Comparison of ENCODE assay signal across 23 cellular contexts in genomic region chr9:8874482-8874881, GRCh38.
DNase-seq lines count a peak whose midpoint lies in the region; ATAC-seq and TF ChIP-seq lines count a peak whose summit lies in the region.
"Had no signal": no experiment of that assay in that cellular context is flagged by ENCODE, and none has a peak within 500 bp of the region (broad histone marks: within the 10 kb centered on the region; RNA-seq: fewer than 3 reads in every experiment).

No MANE protein-coding gene starts in this region.

- no peak overlapping the region for H3K9ac ChIP-seq in parathyroid adenoma
- H3K9ac ChIP-seq: BLaER1 treated with 17β-estradiol and CSF1 and Interleukin-3, amounts not matched to agents 10 nM and 100 nM had no signal

- H3K4me3 ChIP-seq in parathyroid adenoma (ENCODE audit: low read depth, low read length): no peak overlapping the region
- no peak overlapping the region for H3K4me3 ChIP-seq in prostate gland
- H3K4me3 ChIP-seq: A549; BLaER1 treated with 17β-estradiol and CSF1 and Interleukin-3, amounts not matched to agents 10 nM and 100 nM; GM23338 had no signal

- H3K27ac Mint-ChIP-seq in progenitor cell of endocrine pancreas: no peak overlapping the region
- H3K27ac Mint-ChIP-seq: CD14-positive monocyte; CD4-positive, alpha-beta T cell; CD8-positive, alpha-beta memory T cell; GM23338; HFFc6 had no signal

- H3K36me3 Mint-ChIP-seq in progenitor cell of endocrine pancreas (ENCODE audit: insufficient read depth): no peaks in the 10 kb centered on the region
- H3K36me3 Mint-ChIP-seq: CD14-positive monocyte; CD8-positive, alpha-beta memory T cell had no signal

- no peaks in the 10 kb centered on the region for H3K27me3 ChIP-seq in parathyroid adenoma (ENCODE audit: control insufficient read depth, insufficient read depth, low read length)
- H3K27me3 ChIP-seq in prostate gland (replicated peaks; ENCODE audit: insufficient read depth): no peaks in the 10 kb centered on the region
- H3K27me3 ChIP-seq: BE2C; BLaER1 treated with 17β-estradiol and CSF1 and Interleukin-3, amounts not matched to agents 10 nM and 100 nM had no signal

- no peak for TF ChIP-seq POLR2A in prostate gland (IDR thresholded peaks at IDR 0.05)

- 97% methylated on average over 1 of the region's 1 CpG for WGBS in prostate gland

- no peaks in the 10 kb centered on the region for H3K27me3 Mint-ChIP-seq in progenitor cell of endocrine pancreas
- H3K27me3 Mint-ChIP-seq: CD4-positive, alpha-beta T cell had no signal

- no peak overlapping the region for H3K4me3 Mint-ChIP-seq in progenitor cell of endocrine pancreas (ENCODE audit: low read depth)
- H3K4me3 Mint-ChIP-seq: CD14-positive monocyte; CD4-positive, alpha-beta T cell; CD8-positive, alpha-beta memory T cell; GM23338; H9; HFFc6 had no signal

- intact Hi-C loops in prostate gland (cut with DNase I): no loop called here

- H3K4me1 ChIP-seq in parathyroid adenoma (peaks cover 9% of the 10 kb centered on the region), prostate gland (replicated peaks) (no peaks in the 10 kb centered on the region)
- H3K4me1 ChIP-seq: A549; BE2C; BLaER1 treated with 17β-estradiol and CSF1 and Interleukin-3, amounts not matched to agents 10 nM and 100 nM had no signal

- no peaks in the 10 kb centered on the region for H3K36me3 ChIP-seq in parathyroid adenoma (ENCODE audit: control insufficient read depth, insufficient read depth, low read length)
- H3K36me3 ChIP-seq in prostate gland: no peaks in the 10 kb centered on the region
- H3K36me3 ChIP-seq: BE2C; BLaER1 treated with 17β-estradiol and CSF1 and Interleukin-3, amounts not matched to agents 10 nM and 100 nM had no signal

- H3K9me3 Mint-ChIP-seq in progenitor cell of endocrine pancreas (ENCODE audit: low read depth): no peaks in the 10 kb centered on the region
- H3K9me3 Mint-ChIP-seq: CD4-positive, alpha-beta T cell; GM23338; H9 had no signal

- H3K9me3 ChIP-seq in parathyroid adenoma (ENCODE audit: control insufficient read depth, low read length): no peaks in the 10 kb centered on the region
- H3K9me3 ChIP-seq in prostate gland: no peaks in the 10 kb centered on the region
- H3K9me3 ChIP-seq: A549; BE2C; BLaER1 treated with 17β-estradiol and CSF1 and Interleukin-3, amounts not matched to agents 10 nM and 100 nM had no signal

- H3K4me1 Mint-ChIP-seq in progenitor cell of endocrine pancreas (ENCODE audit: low read depth): peaks cover 2% of the 10 kb centered on the region
- H3K4me1 Mint-ChIP-seq: CD14-positive monocyte; CD8-positive, alpha-beta memory T cell had no signal

- H3K79me2 ChIP-seq in parathyroid adenoma: no peaks in the 10 kb centered on the region

- peak overlapping the region; percentile 11 for H3K27ac ChIP-seq in parathyroid adenoma
- H3K27ac ChIP-seq in prostate gland: no peak overlapping the region
- H3K27ac ChIP-seq: A549; BLaER1 treated with 17β-estradiol and CSF1 and Interleukin-3, amounts not matched to agents 10 nM and 100 nM had no signal

- TF ChIP-seq CTCF in parathyroid adenoma (IDR thresholded peaks at IDR 0.05) (no peak), prostate gland (IDR thresholded peaks at IDR 0.05) (no peak), progenitor cell of endocrine pancreas (IDR thresholded peaks at IDR 0.05; ENCODE audit: unreplicated experiment) (no peak)

- no peak overlapping the region for H2AFZ ChIP-seq in parathyroid adenoma
- H2AFZ ChIP-seq: GM23338 had no signal

- DNase-seq in D341Med (ENCODE audit: low spot score) (peak; percentile 29), NCI-H146 (lab: John Stamatoyannopoulos, UW) (peak; percentile 44), SIG-M5 treated with dmso at 0.1 percent for 504 hours (lab: John Stamatoyannopoulos, UW; ENCODE audit: unreplicated experiment) (no peak), prostate gland (ENCODE audit: low spot score) (no peak), progenitor cell of endocrine pancreas (ENCODE audit: low spot score, unreplicated experiment) (no peak)
- DNase-seq: 8988T; ACHN; AML-193; BE2C; CD4-positive, alpha-beta T cell; CD8-positive, alpha-beta memory T cell; DMS53; DMS79 treated with DMSO at 0.1 percent for 48 hours; GF-D8; H9; HFFc6 had no signal

- no peak for ATAC-seq in SK-N-SH treated with all-trans-retinoic acid at 6 μM for 48 hours
- ATAC-seq: A549, GM23338, HCT116 had no signal

- peak overlapping the region; percentile 20 for H3K4me2 ChIP-seq in parathyroid adenoma (ENCODE audit: low read length)
- H3K4me2 ChIP-seq: A549; BLaER1 treated with 17β-estradiol and CSF1 and Interleukin-3, amounts not matched to agents 10 nM and 100 nM; GM23338 had no signal

TF ChIP-seq in SK-N-SH treated with all-trans-retinoic acid at 6 μM for 48 hours, 23 proteins besides CTCF, POLR2A, EP300 and RAD21:
- TF ChIP-seq ZNF565 (CRISPR knock-in tag; conservative IDR thresholded peaks at IDR 0.05; ENCODE audit: low read depth): no peak
- 0 out of 2 replicates have a peak, but pooled peaks have one; percentile 14 for TF ChIP-seq ISL1 (CRISPR knock-in tag; IDR thresholded peaks at IDR 0.05)
TF ChIP-seq in SK-N-SH treated with all-trans-retinoic acid at 6 μM for 48 hours: peak in this region for 1.

Comparison
In these comparisons a context has a peak if more than half of its experiments do, and no peak if none do; other contexts are left out.
1. DNase-seq: peak in D341Med (single experiment) and NCI-H146 (single experiment); none in SIG-M5 treated with dmso at 0.1 percent for 504 hours (single experiment), prostate gland (single experiment) and progenitor cell of endocrine pancreas (single experiment).